Comparison of ENCODE assay signal across 21 cellular contexts in the genomic region with DNA sequence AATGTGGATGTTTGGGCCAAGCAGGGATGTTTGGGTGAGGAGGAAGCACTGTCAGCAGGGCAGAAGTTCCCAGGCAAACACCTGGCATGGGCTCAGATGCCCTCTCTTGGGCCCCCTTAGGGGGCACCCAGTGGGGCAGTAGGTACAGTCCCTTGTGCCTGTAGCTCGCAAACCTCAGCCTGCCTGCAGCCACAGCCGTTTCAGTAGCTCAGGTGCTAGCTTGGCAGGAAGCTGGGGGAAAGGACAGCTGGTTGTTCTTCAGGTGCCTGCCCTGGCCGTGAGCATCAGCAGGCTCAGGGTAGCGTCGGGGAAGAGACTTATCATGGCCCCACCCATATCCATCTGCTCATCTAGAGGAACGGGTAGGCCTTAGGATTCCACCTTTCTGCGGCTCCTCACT.
"Had no signal": no experiment of that assay in that cellular context is flagged by ENCODE, and none has a peak within 500 bp of the region (broad histone marks: within the 10 kb centered on the region; RNA-seq: fewer than 3 reads in every experiment).

No MANE protein-coding gene starts in this region.

- DNase-seq: activated B cell treated with CpG ODN at 0.5 μM for 24 hours; activated CD4-positive, alpha-beta T cell treated with anti-CD3 and anti-CD28 coated beads for 36 hours; activated CD4-positive, alpha-beta T cell treated with anti-CD3 and anti-CD28 coated beads, Interleukin-2, amount 50 U/mL, for 48 hours; activated naive CD4-positive, alpha-beta T cell treated with Interleukin-2 at 50 U/mL for 16 hours; activated naive CD8-positive, alpha-beta T cell treated with anti-CD3 and anti-CD28 coated beads, Interleukin-2, amount 10 ng/mL, durations not matched to agents 7 days and 5 days; activated T-cell treated with anti-CD3 and anti-CD28 coated beads, Interleukin-2, amount 50 U/mL, for 48 hours; amniotic stem cell; colonic mucosa; esophagus squamous epithelium; gastrocnemius medialis; hippocampal formation; midbrain; ovary; right cardiac atrium; stimulated activated CD4-positive, alpha-beta T cell treated with anti-CD3 and anti-CD28 coated beads, Interleukin-4, amount 100 ng/mL, for 24 hours; stimulated activated naive CD4-positive, alpha-beta T cell treated with Interleukin-2 at 50 U/mL for 16 hours; T-helper 9 cell had no signal

- H3K4me1 ChIP-seq: breast epithelium, colonic mucosa, gastrocnemius medialis, prostate gland had no signal

- H3K4me3 ChIP-seq: breast epithelium, colonic mucosa, esophagus squamous epithelium, gastrocnemius medialis, ovary, prostate gland, thoracic aorta, vagina had no signal

- H3K27me3 ChIP-seq: breast epithelium, colonic mucosa, esophagus squamous epithelium, gastrocnemius medialis, ovary, vagina had no signal

- H3K36me3 ChIP-seq: breast epithelium, colonic mucosa, esophagus squamous epithelium, gastrocnemius medialis, ovary, prostate gland, thoracic aorta, vagina had no signal

- ATAC-seq: activated CD4-positive, alpha-beta T cell treated with anti-CD3 and anti-CD28 coated beads for 36 hours; gastrocnemius medialis; right cardiac atrium had no signal

- H3K9me3 ChIP-seq: colonic mucosa, gastrocnemius medialis, ovary, prostate gland, vagina had no signal

- H3K27ac ChIP-seq: breast epithelium, colonic mucosa, esophagus squamous epithelium, gastrocnemius medialis, ovary, prostate gland, thoracic aorta, vagina had no signal
